Comparison of ENCODE assay signal across 9 cellular contexts in the genomic region with DNA sequence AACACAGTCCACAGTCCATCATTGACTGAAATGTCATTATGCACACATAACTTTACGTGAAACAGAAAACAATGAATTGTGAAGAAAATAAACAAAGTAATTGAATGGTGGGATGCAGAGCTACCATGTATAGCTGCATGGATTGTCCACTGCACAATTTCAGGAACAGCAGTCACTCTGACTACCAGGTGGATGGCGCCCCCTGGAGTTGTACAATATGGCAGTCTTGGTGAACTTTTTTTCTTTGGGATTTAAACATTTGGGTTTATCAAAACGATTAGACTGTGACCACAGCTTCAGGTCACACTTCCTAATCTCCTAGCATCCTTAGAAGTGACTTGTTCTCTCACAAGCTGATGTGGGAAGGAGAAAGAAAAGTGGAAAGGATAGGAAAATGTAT. TPM values are rescaled to one million over a fixed set of nuclear protein-coding genes. Genes with fewer than 3 reads are reported as not detected.
A peak's percentile ranks its signal among the peaks of the same experiment; 100 is the strongest.
DNase-seq lines count a peak whose midpoint lies in the region; ATAC-seq and TF ChIP-seq lines count a peak whose summit lies in the region.
"Had no signal": no experiment of that assay in that cellular context is flagged by ENCODE, and none has a peak within 500 bp of the region (broad histone marks: within the 10 kb centered on the region; RNA-seq: fewer than 3 reads in every experiment).

No MANE protein-coding gene starts in this region.

- H3K4me2 ChIP-seq in mammary epithelial cell (ENCODE audit: insufficient read depth, low read depth, low read length) = no peak overlapping the region

- no peaks in the 10 kb centered on the region for H3K9me3 ChIP-seq in mammary epithelial cell (replicated peaks; ENCODE audit: insufficient read depth, low read length)

- ATAC-seq in GM19455 (IDR thresholded peaks at IDR 0.05; ENCODE audit: unreplicated experiment) = no peak

- H3K4me3 ChIP-seq in mammary epithelial cell (replicated peaks in 1 of 3; ENCODE audit: insufficient read depth in 1 of 3, low read depth in 2 of 3, low read length in 3 of 3) = no peak overlapping the region
- H3K4me3 ChIP-seq: skin epidermis had no signal

- 33% methylated on average over 3 of the region's 3 CpGs for WGBS in mammary epithelial cell (ENCODE audit: low coverage, missing lambda C conversion rate)

- no peaks in the 10 kb centered on the region for H3K36me3 ChIP-seq in mammary epithelial cell (ENCODE audit: insufficient read depth, low read length)

- peaks cover 9% of the 10 kb centered on the region for H3K4me1 ChIP-seq in mammary epithelial cell (ENCODE audit: insufficient read depth, low read length)

- H3K27me3 ChIP-seq in mammary epithelial cell (ENCODE audit: insufficient read depth, low read length) = no peaks in the 10 kb centered on the region

- peak; percentile 41 to 48 for TF ChIP-seq CTCF in mammary epithelial cell (conservative IDR thresholded peaks at IDR 0.05 in 1 of 2, IDR thresholded peaks at IDR 0.05 in 1 of 2; ENCODE audit: extremely low read depth in 1 of 2, insufficient read depth in 1 of 2, low read depth in 1 of 2, low read length in 2 of 2)

- H2AFZ ChIP-seq in mammary epithelial cell (ENCODE audit: low read depth, low read length) = no peak overlapping the region

- dilution Hi-C loops in mammary epithelial cell (cut with HindIII; ENCODE audit: low sequenced_read_pairs) = no loop called here

- intact Hi-C loops in mammary epithelial cell (cut with micrococcal nuclease) = loop anchor here (1.0 kb wide), 3 partner anchors 48 to 378 kb away; no protein-coding TSS in a partner anchor

- CTCF ChIA-PET in mammary epithelial cell (lab: Charles Lee; ENCODE audit: low non-redundant PET) = interaction anchor here (0.7 to 1.1 kb wide), 2 partner anchors 373 to 379 kb away, joined by 4 to 6 read pairs; no protein-coding TSS in a partner anchor

- in situ Hi-C loops in mammary epithelial cell (cut with MboI; ENCODE audit: low sequenced_read_pairs in 2 of 2) = loop anchor here in 1 of 2 donors (10.0 kb wide), 1 partner anchor 375 kb away; no protein-coding TSS in a partner anchor

- no peaks in the 10 kb centered on the region for H4K20me1 ChIP-seq in mammary epithelial cell (ENCODE audit: insufficient read depth, low read length)

- H3K9ac ChIP-seq in mammary epithelial cell (ENCODE audit: insufficient read depth, low read length) = no peak overlapping the region

- no peak overlapping the region for H3K27ac ChIP-seq in mammary epithelial cell (ENCODE audit: insufficient read depth, low read depth, low read length)
- H3K27ac ChIP-seq: skin epidermis had no signal

- no TSS peak for BruUV-seq in mammary epithelial cell (replicated peaks; lab: Mats Ljungman, UMichigan)

- no peaks in the 10 kb centered on the region for H3K79me2 ChIP-seq in mammary epithelial cell (ENCODE audit: insufficient read depth, low read length)

- DNase-seq in NCI-H748 (lab: John Stamatoyannopoulos, UW; ENCODE audit: unreplicated experiment) = peak; percentile 21
- no peak for DNase-seq in NCI-H748 treated with DMSO at 0.1 percent for 48 hours (lab: John Stamatoyannopoulos, UW)
- peak; percentile 25 for DNase-seq in NCI-H82 treated with DMSO at 0.1 percent for 48 hours (lab: John Stamatoyannopoulos, UW; ENCODE audit: unreplicated experiment)
- DNase-seq in mammary epithelial cell = no peak
- DNase-seq in midbrain (lab: John Stamatoyannopoulos, UW) = peak; percentile 62
- no peak for DNase-seq in NCI-H1092 treated with DMSO at 0.1 percent for 48 hours (lab: John Stamatoyannopoulos, UW)
- DNase-seq in SKM-1 treated with dmso at 0.1 percent for 144 hours (lab: John Stamatoyannopoulos, UW; ENCODE audit: unreplicated experiment) = no peak

RNA-seq across cellular contexts. Expression of gene TCF12, which starts 48.9 kb away (rescaled TPM):
- total RNA-seq in mammary epithelial cell = 100 to 1,000 TPM in 1 of 2 donors, 10 to 100 TPM in 1; 91.7 to 110 TPM
- 48.0 TPM for polyA plus RNA-seq in mammary epithelial cell
- 104 TPM for polyA minus RNA-seq in mammary epithelial cell

Comparison
In these comparisons a context has a peak if more than half of its experiments do, and no peak if none do; other contexts are left out.
1. DNase-seq: peak in NCI-H748 (single experiment), NCI-H82 treated with DMSO at 0.1 percent for 48 hours (single experiment) and midbrain (single experiment); none in NCI-H748 treated with DMSO at 0.1 percent for 48 hours (single experiment), mammary epithelial cell (single experiment), NCI-H1092 treated with DMSO at 0.1 percent for 48 hours (single experiment) and SKM-1 treated with dmso at 0.1 percent for 144 hours (single experiment).